In genomic region chr4:48832571-48832970, GRCh38 we compare ENCODE assay signal across 9 cellular contexts. TPM values are rescaled to one million over a fixed set of nuclear protein-coding genes. Genes with fewer than 3 reads are reported as not detected.
DNase-seq lines count a peak whose midpoint lies in the region; ATAC-seq and TF ChIP-seq lines count a peak whose summit lies in the region.
"Had no signal": no experiment of that assay in that cellular context is flagged by ENCODE, and none has a peak within 500 bp of the region (broad histone marks: within the 10 kb centered on the region; RNA-seq: fewer than 3 reads in every experiment).

No MANE protein-coding gene starts in this region.

- peaks cover 36% of the 10 kb centered on the region for H3K4me1 Mint-ChIP-seq in activated T-cell treated with anti-CD3 and anti-CD28 coated beads, Interleukin-2, amount 50 U/mL, for 24 hours (ENCODE audit: low read depth)

- H3K27ac Mint-ChIP-seq in activated T-cell treated with anti-CD3 and anti-CD28 coated beads, Interleukin-2, amount 50 U/mL, for 24 hours, result peak overlapping the region; percentile 22

- TF ChIP-seq POLR2A in erythroblast (IDR thresholded peaks at IDR 0.05; ENCODE audit: low read length) (no peak), gastrocnemius medialis (IDR thresholded peaks at IDR 0.05) (no peak)

- H3K4me3 ChIP-seq in RWPE2 (ENCODE audit: severe bottlenecking), result peak overlapping the region; percentile 85
- peak overlapping the region; percentile 80 to 100 (median 92) for H3K4me3 ChIP-seq in gastrocnemius medialis

- H3K27me3 Mint-ChIP-seq in activated T-cell treated with anti-CD3 and anti-CD28 coated beads, Interleukin-2, amount 50 U/mL, for 24 hours, result no peaks in the 10 kb centered on the region

- H3K9me3 ChIP-seq in RWPE2 (ENCODE audit: severe bottlenecking) (no peaks in the 10 kb centered on the region), gastrocnemius medialis (no peaks in the 10 kb centered on the region)

- intact Hi-C loops in gastrocnemius medialis (cut with DNase I; ENCODE audit: low total_unique reads), result loop anchor here (5.0 to 10.0 kb wide), 4 partner anchors 255 to 915 kb away; partner anchors contain the start of genes SLAIN2 and TEC

- H3K27me3 ChIP-seq in RWPE2 (ENCODE audit: insufficient read depth, poor library complexity, severe bottlenecking) (no peaks in the 10 kb centered on the region), gastrocnemius medialis (no peaks in the 10 kb centered on the region)

- in situ Hi-C loops in gastrocnemius medialis (cut with MboI; ENCODE audit: low sequenced_read_pairs in 4 of 4), result loop anchor here in 2 of 4 donors (5.0 to 25.0 kb wide), 3 partner anchors 50 to 495 kb away; partner anchors contain the start of genes FRYL (in 1 of the 2) and SLAIN2 (in 1 of the 2)
- in situ Hi-C loops in GM13977 (cut with MboI; ENCODE audit: low pct_unique_long_range_greater_than_20kb, low sequenced_read_pairs, unreplicated experiment), result no loop called here

- H3K27ac ChIP-seq in RWPE2 (ENCODE audit: poor library complexity, severe bottlenecking), result peak overlapping the region; percentile 77
- H3K27ac ChIP-seq in gastrocnemius medialis, result peak overlapping the region; percentile 95 to 96 (median 96)

- ATAC-seq in RWPE2 (ENCODE audit: low read depth) (no peak), gastrocnemius medialis (no peak), HG03095 (IDR thresholded peaks at IDR 0.05; ENCODE audit: unreplicated experiment) (no peak)

- H3K36me3 Mint-ChIP-seq in activated T-cell treated with anti-CD3 and anti-CD28 coated beads, Interleukin-2, amount 50 U/mL, for 24 hours (ENCODE audit: low read depth), result peaks cover 63% of the 10 kb centered on the region

- TF ChIP-seq CTCF in RWPE2 (IDR thresholded peaks at IDR 0.05; ENCODE audit: poor library complexity, severe bottlenecking), result no peak
- no peak for TF ChIP-seq CTCF in gastrocnemius medialis (IDR thresholded peaks at IDR 0.05 in 4 of 5, conservative IDR thresholded peaks at IDR 0.05 in 1 of 5)
- TF ChIP-seq CTCF in GM13977 (IDR thresholded peaks at IDR 0.05; ENCODE audit: extremely low read depth, insufficient read depth, missing control alignments), result no peak

- no peak for DNase-seq in activated T-cell treated with anti-CD3 and anti-CD28 coated beads, Interleukin-2, amount 50 U/mL, for 24 hours
- DNase-seq in activated T-cell treated with anti-CD3 and anti-CD28 coated beads, Interleukin-2, amount 50 U/mL, for 48 hours, result no peak
- no peak for DNase-seq in RWPE2 (ENCODE audit: low spot score)
- DNase-seq in erythroblast (lab: John Stamatoyannopoulos, UW), result peak; percentile 35 to 38
- no peak for DNase-seq in gastrocnemius medialis
- DNase-seq in stimulated activated CD4-positive, alpha-beta T cell treated with anti-CD3 and anti-CD28 coated beads, Interleukin-2, amount 100 ng/mL, for 24 hours, result no peak
- DNase-seq in GM13977 (ENCODE audit: low spot score), result no peak
- DNase-seq: NCI-H2081 treated with DMSO at 0.1 percent for 48 hours had no signal

- H3K9me3 Mint-ChIP-seq in activated T-cell treated with anti-CD3 and anti-CD28 coated beads, Interleukin-2, amount 50 U/mL, for 24 hours, result no peaks in the 10 kb centered on the region

- H3K36me3 ChIP-seq in RWPE2 (ENCODE audit: low read depth) (peaks cover 57% of the 10 kb centered on the region), gastrocnemius medialis (peaks cover 0 to 33% of the 10 kb centered on the region in 2 donors)

- H3K4me3 Mint-ChIP-seq in activated T-cell treated with anti-CD3 and anti-CD28 coated beads, Interleukin-2, amount 50 U/mL, for 24 hours, result peak overlapping the region; percentile 100

- H3K4me1 ChIP-seq in RWPE2 (ENCODE audit: insufficient read depth, poor library complexity, severe bottlenecking) (peaks cover 9% of the 10 kb centered on the region), gastrocnemius medialis (peaks cover 17 to 22% of the 10 kb centered on the region in 2 donors)

RNA-seq across cellular contexts. Expression of gene OCIAD1, which starts 1.7 kb away (rescaled TPM):
- 100 to 1,000 TPM in 3 of 4 donors, 10 to 100 TPM in 1; 84.4 to 157 (median 126) TPM for total RNA-seq in gastrocnemius medialis

RNA-seq across cellular contexts. Expression of gene FRYL, which starts 52.5 kb away (rescaled TPM):
- 10 to 100 TPM; 14.5 to 43.7 (median 20.1) TPM for total RNA-seq in gastrocnemius medialis

Comparison
In these comparisons a context has a peak if more than half of its experiments do, and no peak if none do; other contexts are left out.
1. DNase-seq: peak in erythroblast (2 of 2); none in activated T-cell treated with anti-CD3 and anti-CD28 coated beads, Interleukin-2, amount 50 U/mL, for 24 hours (single experiment), activated T-cell treated with anti-CD3 and anti-CD28 coated beads, Interleukin-2, amount 50 U/mL, for 48 hours (0 of 2), RWPE2 (single experiment), gastrocnemius medialis (0 of 2), stimulated activated CD4-positive, alpha-beta T cell treated with anti-CD3 and anti-CD28 coated beads, Interleukin-2, amount 100 ng/mL, for 24 hours (0 of 2) and GM13977 (single experiment).